ENCODE assay signal across 8 cellular contexts in the genomic region with DNA sequence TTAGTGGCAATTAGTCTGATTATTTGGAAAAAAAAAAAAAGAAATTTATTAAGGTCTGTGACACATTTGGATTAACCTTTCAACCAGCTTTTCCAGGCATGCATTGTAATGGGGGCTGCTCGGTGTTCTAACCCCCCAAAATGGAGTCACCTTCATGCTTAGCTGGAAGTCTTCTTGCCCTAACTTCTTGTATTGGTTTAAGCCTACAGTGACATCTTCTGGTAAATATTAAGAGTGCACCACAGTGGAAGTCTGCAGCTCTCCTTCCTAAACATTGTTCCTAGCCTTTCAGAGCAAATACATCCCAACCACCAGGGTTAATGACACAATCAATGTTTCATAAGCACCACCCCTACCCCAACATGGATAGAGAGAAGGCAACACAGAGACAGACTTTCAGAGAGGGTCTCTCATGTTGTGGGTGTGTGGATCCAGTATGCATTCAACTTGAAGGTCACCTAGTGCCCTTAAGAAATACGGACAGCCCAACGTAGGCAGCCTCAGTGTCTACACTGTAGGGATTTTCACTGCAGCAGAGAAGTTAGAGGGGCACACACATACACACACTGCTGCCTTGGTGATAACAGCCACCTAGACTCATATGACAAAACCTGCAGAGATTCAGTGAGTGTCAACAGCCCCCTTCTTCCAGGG.
DNase-seq lines count a peak whose midpoint lies in the region; ATAC-seq and TF ChIP-seq lines count a peak whose summit lies in the region.

No MANE protein-coding gene starts in this region.

- peaks cover 0 to 3% (median 0%) of the 10 kb centered on the region in 3 donors for H3K27me3 Mint-ChIP-seq in CD14-positive monocyte (ENCODE audit: low read depth in 3 of 3)

- H4K20me1 ChIP-seq in MM.1S (ENCODE audit: insufficient read depth, low read length) = no peaks in the 10 kb centered on the region

- no peak overlapping the region for H3K4me3 ChIP-seq in MM.1S (ENCODE audit: low read length)
- H3K4me3 ChIP-seq in body of pancreas = no peak overlapping the region

- peak; percentile 75 for ATAC-seq in GM18867 (IDR thresholded peaks at IDR 0.05; ENCODE audit: unreplicated experiment)
- no peak for ATAC-seq in body of pancreas
- ATAC-seq in left lobe of liver = peak; percentile 76
- no peak for ATAC-seq in HG03139 (IDR thresholded peaks at IDR 0.05; ENCODE audit: unreplicated experiment)
- ATAC-seq in GM21619 (IDR thresholded peaks at IDR 0.05; ENCODE audit: unreplicated experiment) = no peak

- H3K9me3 ChIP-seq in MM.1S (replicated peaks; ENCODE audit: insufficient read depth, low read length) (no peaks in the 10 kb centered on the region), body of pancreas (no peaks in the 10 kb centered on the region)

- no peak overlapping the region for H3K4me2 ChIP-seq in MM.1S (ENCODE audit: low read depth, low read length)

- TF ChIP-seq POLR2A in body of pancreas (IDR thresholded peaks at IDR 0.05) = no peak

- no peak overlapping the region for H3K4me3 Mint-ChIP-seq in CD14-positive monocyte

- H3K27me3 ChIP-seq in MM.1S (replicated peaks; ENCODE audit: insufficient read depth, low read length) = no peaks in the 10 kb centered on the region
- H3K27me3 ChIP-seq in body of pancreas = no peaks in the 10 kb centered on the region

- no peaks in the 10 kb centered on the region for H3K79me2 ChIP-seq in MM.1S (ENCODE audit: low read length)

- peak; percentile 39 for TF ChIP-seq CTCF in CD14-positive monocyte (IDR thresholded peaks at IDR 0.05)
- peak; percentile 55 for TF ChIP-seq CTCF in MM.1S (IDR thresholded peaks at IDR 0.05; ENCODE audit: low read length)
- peak in 6 of 7 experiments; percentile 21 to 62 (median 52) for TF ChIP-seq CTCF in body of pancreas (IDR thresholded peaks at IDR 0.05)

- H2AFZ ChIP-seq in MM.1S (ENCODE audit: low read length) = no peak overlapping the region

- H3K36me3 Mint-ChIP-seq in CD14-positive monocyte = no peaks in the 10 kb centered on the region

- H3K9ac ChIP-seq in MM.1S (ENCODE audit: low read length) = no peak overlapping the region

- no peaks in the 10 kb centered on the region for H3K9me2 ChIP-seq in MM.1S (replicated peaks; ENCODE audit: insufficient read depth, low read length)

- no peak overlapping the region for H3K27ac ChIP-seq in MM.1S (ENCODE audit: low read length)
- H3K27ac ChIP-seq in body of pancreas = no peak overlapping the region

- DNase-seq in CD14-positive monocyte (ENCODE audit: low spot score) (no peak), MM.1S (peak; percentile 34), body of pancreas (no peak), left lobe of liver (ENCODE audit: low spot score) (no peak)
- no peak for DNase-seq in effector CD8-positive, alpha-beta T cell (lab: John Stamatoyannopoulos, UW)

- H3F3A ChIP-seq in MM.1S (ENCODE audit: insufficient read depth, low read length) = no peaks in the 10 kb centered on the region

- no peaks in the 10 kb centered on the region for H3K9me3 Mint-ChIP-seq in CD14-positive monocyte

- H3K4me1 Mint-ChIP-seq in CD14-positive monocyte = no peaks in the 10 kb centered on the region

- WGBS in body of pancreas, 2 donors = 8 to 20% methylated on average over 1 to 3 of the region's 3 CpGs

- H3K27ac Mint-ChIP-seq in CD14-positive monocyte = no peak overlapping the region

- intact Hi-C loops in CD14-positive monocyte (cut with micrococcal nuclease) (loop anchor here (5.0 to 10.0 kb wide), 2 partner anchors 404 to 787 kb away; no protein-coding TSS in a partner anchor), body of pancreas (cut with DNase I) (no loop called here)

- H3K36me3 ChIP-seq in MM.1S (replicated peaks; ENCODE audit: insufficient read depth, low read length) (no peaks in the 10 kb centered on the region), body of pancreas (replicated peaks in 1 of 2; ENCODE audit: insufficient read depth in 1 of 2, low read depth in 2 of 2) (no peaks in the 10 kb centered on the region)

- H3K4me1 ChIP-seq in MM.1S (ENCODE audit: low read length) (no peaks in the 10 kb centered on the region), body of pancreas (no peaks in the 10 kb centered on the region)

Comparison
In these comparisons a context has a peak if more than half of its experiments do, and no peak if none do; other contexts are left out.
1. ATAC-seq: peak in GM18867 (single experiment) and left lobe of liver (single experiment); none in body of pancreas (single experiment), HG03139 (single experiment) and GM21619 (single experiment).
2. Peak in every context shown above with its lines, with median percentiles within 50 percentile points of each other: CTCF ChIP-seq.